ENCODE assay signal across 24 cellular contexts in genomic region chr22:37830093-37830842, GRCh38. TPM values are rescaled to one million over a fixed set of nuclear protein-coding genes. Genes with fewer than 3 reads are reported as not detected.
"Had no signal": no experiment of that assay in that cellular context is flagged by ENCODE, and none has a peak within 500 bp of the region (broad histone marks: within the 10 kb centered on the region; RNA-seq: fewer than 3 reads in every experiment).

No MANE protein-coding gene starts in this region.

- H3K4me3 Mint-ChIP-seq: activated naive CD4-positive, alpha-beta T cell treated with anti-CD3 and anti-CD28 coated beads, Interleukin-2, amount 10 ng/mL, durations not matched to agents 7 days and 5 days; activated naive CD8-positive, alpha-beta T cell treated with anti-CD3 and anti-CD28 coated beads for 36 hours had no signal

- H3K27me3 ChIP-seq: Peyer's patch, SJSA1 had no signal

- H3K4me3 ChIP-seq: Peyer's patch, SJSA1 had no signal

- H3K9me3 Mint-ChIP-seq: activated naive CD4-positive, alpha-beta T cell treated with anti-CD3 and anti-CD28 coated beads, Interleukin-2, amount 10 ng/mL, durations not matched to agents 7 days and 5 days; activated naive CD8-positive, alpha-beta T cell treated with anti-CD3 and anti-CD28 coated beads for 36 hours; activated T-helper 2 cell treated with anti-CD3 and anti-CD28 coated beads, Interferon-gamma antibody, Interleukin-2, Interleukin-4, amounts not matched to agents 10 μg/mL and 5 μg/mL and 100 μg/mL, durations not matched to agents 14 hours and 24 hours and 36 hours had no signal

- H3K27ac Mint-ChIP-seq: activated naive CD4-positive, alpha-beta T cell treated with anti-CD3 and anti-CD28 coated beads, Interleukin-2, amount 10 ng/mL, durations not matched to agents 7 days and 5 days; activated naive CD8-positive, alpha-beta T cell treated with anti-CD3 and anti-CD28 coated beads for 36 hours; activated T-helper 2 cell treated with anti-CD3 and anti-CD28 coated beads, Interferon-gamma antibody, Interleukin-2, Interleukin-4, amounts not matched to agents 10 μg/mL and 5 μg/mL and 100 μg/mL, durations not matched to agents 14 hours and 24 hours and 36 hours had no signal

- DNase-seq: activated CD4-positive, alpha-beta T cell treated with anti-CD3 and anti-CD28 coated beads for 48 hours; activated CD4-positive, alpha-beta T cell treated with anti-CD3 and anti-CD28 coated beads, Interleukin-2, amount 50 U/mL, for 4 hours; activated CD8-positive, alpha-beta memory T cell treated with anti-CD3 and anti-CD28 coated beads for 24 hours; activated gamma-delta T cell treated with Interleukin-2 at 50 U/mL for 16 hours; activated naive CD4-positive, alpha-beta T cell treated with anti-CD3 and anti-CD28 coated beads, Interleukin-2, amount 10 ng/mL, durations not matched to agents 7 days and 5 days; activated naive CD8-positive, alpha-beta T cell treated with anti-CD3 and anti-CD28 coated beads for 36 hours; activated T-cell treated with anti-CD3 and anti-CD28 coated beads, Interleukin-2, amount 50 U/mL, for 48 hours; cerebellar nuclear complex; Kasumi-1; NCI-H1105 treated with DMSO at 0.1 percent for 48 hours; NCI-H1436 treated with DMSO at 0.1 percent for 48 hours; NCI-H187; NCI-H2081; NCI-H510A treated with DMSO at 0.1 percent for 48 hours; NCI-H69; NK-92 treated with Interleukin-12 subunit alpha and Interleukin-12 subunit beta, amount 100 ng/mL, for 24 hours; Peyer's patch; SHP77; SW 1271 had no signal

- H3K9me3 ChIP-seq: Peyer's patch, SJSA1 had no signal

- H3K4me1 ChIP-seq: Peyer's patch had no signal

- ATAC-seq: activated CD4-positive, CD25-positive, alpha-beta regulatory T cell treated with anti-CD3 and anti-CD28 coated beads, Interleukin-2, amount 50 U/mL, for 24 hours; SK-N-SH treated with all-trans-retinoic acid at 6 μM for 48 hours had no signal

- H3K27ac ChIP-seq: Peyer's patch, SJSA1 had no signal

- H3K4me1 Mint-ChIP-seq: activated naive CD8-positive, alpha-beta T cell treated with anti-CD3 and anti-CD28 coated beads for 36 hours had no signal

RNA-seq across cellular contexts. Expression of gene GALR3, which starts 7.1 kb away (rescaled TPM):
- total RNA-seq: activated naive CD8-positive, alpha-beta T cell treated with anti-CD3 and anti-CD28 coated beads for 36 hours; cardiac septum; Peyer's patch; SJSA1 had no signal
